ENCODE assay signal across 16 cellular contexts in the genomic region with DNA sequence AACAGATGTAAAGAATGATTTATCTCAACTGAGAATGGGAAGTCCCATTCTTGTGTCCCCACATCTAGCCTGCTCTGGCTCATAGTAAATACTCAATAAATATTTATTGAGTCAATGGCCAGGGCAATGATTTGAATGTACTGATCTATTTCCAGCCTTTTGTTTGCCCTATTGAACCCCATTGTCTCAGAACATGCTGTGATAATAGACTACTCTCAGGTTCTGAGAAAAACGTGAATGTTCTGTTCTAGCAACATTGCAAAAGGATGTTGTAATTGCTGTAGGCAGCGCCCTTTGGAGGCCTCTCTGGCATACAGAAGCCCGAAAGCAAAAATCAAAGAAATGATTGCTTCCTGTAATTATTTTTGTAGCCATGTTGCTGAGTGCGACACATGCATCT.
DNase-seq lines count a peak whose midpoint lies in the region; ATAC-seq and TF ChIP-seq lines count a peak whose summit lies in the region.
"Had no signal": no experiment of that assay in that cellular context is flagged by ENCODE, and none has a peak within 500 bp of the region (broad histone marks: within the 10 kb centered on the region; RNA-seq: fewer than 3 reads in every experiment).

No MANE protein-coding gene starts in this region.

- H3K27ac ChIP-seq in neural progenitor cell: no peak overlapping the region
- H3K27ac ChIP-seq: BLaER1, KMS-11 had no signal

- no peak overlapping the region for H3K27ac Mint-ChIP-seq in neural progenitor cell
- H3K27ac Mint-ChIP-seq: T-helper 1 cell treated with Interleukin-12 subunit alpha and Interleukin-12 subunit beta and Interleukin-4 antibody, amounts not matched to agents 30 μg/mL and 1 μg/mL, for 36 hours had no signal

- peak overlapping the region; percentile 73 for H2AFZ ChIP-seq in neural progenitor cell (replicated peaks)

- H3K4me1 ChIP-seq in neural progenitor cell: no peaks in the 10 kb centered on the region
- H3K4me1 ChIP-seq: BLaER1 had no signal

- H3K79me2 ChIP-seq in neural progenitor cell (ENCODE audit: low read depth): no peaks in the 10 kb centered on the region

- H3F3A ChIP-seq in neural progenitor cell (ENCODE audit: low read depth): no peaks in the 10 kb centered on the region

- no peak overlapping the region for H3K4me2 ChIP-seq in neural progenitor cell
- H3K4me2 ChIP-seq: BLaER1, KMS-11 had no signal

- no peak overlapping the region for H3K4me3 ChIP-seq in neural progenitor cell
- H3K4me3 ChIP-seq: BLaER1 had no signal

- H4K20me1 ChIP-seq in neural progenitor cell (ENCODE audit: low read depth): no peaks in the 10 kb centered on the region
- H4K20me1 ChIP-seq: BLaER1 had no signal

- peak; percentile 78 for DNase-seq in NCI-H146 treated with DMSO at 0.1 percent for 48 hours (lab: John Stamatoyannopoulos, UW; ENCODE audit: unreplicated experiment)
- peak; percentile 80 for DNase-seq in NCI-H748 treated with DMSO at 0.1 percent for 48 hours (lab: John Stamatoyannopoulos, UW)
- peak; percentile 32 to 54 for DNase-seq in dermis microvascular lymphatic vessel endothelial cell (ENCODE audit: low read depth in 2 of 2)
- no peak for DNase-seq in neural progenitor cell (ENCODE audit: low spot score)
- DNase-seq in DMS53 treated with DMSO at 0.1 percent for 48 hours (lab: John Stamatoyannopoulos, UW; ENCODE audit: unreplicated experiment): no peak
- DNase-seq: DMS153, GOT3, NCI-H1105, NCI-H2029 treated with DMSO at 0.1 percent for 48 hours, NCI-H774, SHP77 treated with DMSO at 0.1 percent for 48 hours had no signal

- TF ChIP-seq CTCF in neural progenitor cell (IDR thresholded peaks at IDR 0.05): no peak

- peaks cover 26% of the 10 kb centered on the region for H3K4me1 Mint-ChIP-seq in neural progenitor cell

- ATAC-seq in GM19463 (IDR thresholded peaks at IDR 0.05; ENCODE audit: unreplicated experiment) (no peak), GM21786 (IDR thresholded peaks at IDR 0.05; ENCODE audit: unreplicated experiment) (no peak)

- no peaks in the 10 kb centered on the region for H3K27me3 Mint-ChIP-seq in neural progenitor cell (ENCODE audit: insufficient read depth, low read depth)

- H3K36me3 ChIP-seq in neural progenitor cell: no peaks in the 10 kb centered on the region
- H3K36me3 ChIP-seq: BLaER1 had no signal

- no peaks in the 10 kb centered on the region for H3K27me3 ChIP-seq in neural progenitor cell
- H3K27me3 ChIP-seq: BLaER1 had no signal

- H3K9me3 Mint-ChIP-seq in neural progenitor cell: no peaks in the 10 kb centered on the region
- H3K9me3 Mint-ChIP-seq: T-helper 1 cell treated with Interleukin-12 subunit alpha and Interleukin-12 subunit beta and Interleukin-4 antibody, amounts not matched to agents 30 μg/mL and 1 μg/mL, for 36 hours had no signal

- no peaks in the 10 kb centered on the region for H3K36me3 Mint-ChIP-seq in neural progenitor cell

- H3K4me3 Mint-ChIP-seq in neural progenitor cell: no peak overlapping the region
- H3K4me3 Mint-ChIP-seq: T-helper 1 cell treated with Interleukin-12 subunit alpha and Interleukin-12 subunit beta and Interleukin-4 antibody, amounts not matched to agents 30 μg/mL and 1 μg/mL, for 36 hours had no signal

- H3K9ac ChIP-seq in neural progenitor cell: no peak overlapping the region
- H3K9ac ChIP-seq: BLaER1, KMS-11 had no signal

- no peaks in the 10 kb centered on the region for H3K9me3 ChIP-seq in neural progenitor cell (ENCODE audit: low read depth)
- H3K9me3 ChIP-seq: BLaER1 had no signal

Comparison
In these comparisons a context has a peak if more than half of its experiments do, and no peak if none do; other contexts are left out.
1. DNase-seq: peak in NCI-H146 treated with DMSO at 0.1 percent for 48 hours (single experiment), NCI-H748 treated with DMSO at 0.1 percent for 48 hours (single experiment) and dermis microvascular lymphatic vessel endothelial cell (2 of 2); none in neural progenitor cell (single experiment) and DMS53 treated with DMSO at 0.1 percent for 48 hours (single experiment).